In the genomic region with DNA sequence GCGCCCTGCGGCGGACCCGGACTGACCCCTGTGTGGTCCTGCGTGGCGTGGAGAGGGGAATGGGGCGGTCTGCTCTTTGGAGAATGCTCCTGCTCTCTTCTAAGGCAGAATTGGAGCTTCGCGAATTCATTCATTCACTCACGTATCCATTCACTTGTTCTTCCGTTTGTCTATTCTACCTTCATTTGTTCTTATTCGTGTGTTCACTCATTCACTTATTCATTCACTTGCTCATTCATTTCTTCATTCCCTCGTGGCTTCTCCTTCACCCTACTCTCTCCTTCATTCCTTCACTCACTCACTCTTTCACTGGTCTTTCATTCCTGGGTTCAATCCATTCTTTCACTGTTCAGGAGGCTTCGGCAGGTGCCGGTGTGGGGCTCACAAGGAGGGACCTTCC, we compare ENCODE assay signal across 1 cellular context.
TF ChIP-seq lines count a peak whose summit lies in the region.

No MANE protein-coding gene starts in this region.

TF ChIP-seq in HEK293, 187 proteins besides CTCF, POLR2A, EP300 and RAD21 (continued from another document):
- TF ChIP-seq, protein P1, sequence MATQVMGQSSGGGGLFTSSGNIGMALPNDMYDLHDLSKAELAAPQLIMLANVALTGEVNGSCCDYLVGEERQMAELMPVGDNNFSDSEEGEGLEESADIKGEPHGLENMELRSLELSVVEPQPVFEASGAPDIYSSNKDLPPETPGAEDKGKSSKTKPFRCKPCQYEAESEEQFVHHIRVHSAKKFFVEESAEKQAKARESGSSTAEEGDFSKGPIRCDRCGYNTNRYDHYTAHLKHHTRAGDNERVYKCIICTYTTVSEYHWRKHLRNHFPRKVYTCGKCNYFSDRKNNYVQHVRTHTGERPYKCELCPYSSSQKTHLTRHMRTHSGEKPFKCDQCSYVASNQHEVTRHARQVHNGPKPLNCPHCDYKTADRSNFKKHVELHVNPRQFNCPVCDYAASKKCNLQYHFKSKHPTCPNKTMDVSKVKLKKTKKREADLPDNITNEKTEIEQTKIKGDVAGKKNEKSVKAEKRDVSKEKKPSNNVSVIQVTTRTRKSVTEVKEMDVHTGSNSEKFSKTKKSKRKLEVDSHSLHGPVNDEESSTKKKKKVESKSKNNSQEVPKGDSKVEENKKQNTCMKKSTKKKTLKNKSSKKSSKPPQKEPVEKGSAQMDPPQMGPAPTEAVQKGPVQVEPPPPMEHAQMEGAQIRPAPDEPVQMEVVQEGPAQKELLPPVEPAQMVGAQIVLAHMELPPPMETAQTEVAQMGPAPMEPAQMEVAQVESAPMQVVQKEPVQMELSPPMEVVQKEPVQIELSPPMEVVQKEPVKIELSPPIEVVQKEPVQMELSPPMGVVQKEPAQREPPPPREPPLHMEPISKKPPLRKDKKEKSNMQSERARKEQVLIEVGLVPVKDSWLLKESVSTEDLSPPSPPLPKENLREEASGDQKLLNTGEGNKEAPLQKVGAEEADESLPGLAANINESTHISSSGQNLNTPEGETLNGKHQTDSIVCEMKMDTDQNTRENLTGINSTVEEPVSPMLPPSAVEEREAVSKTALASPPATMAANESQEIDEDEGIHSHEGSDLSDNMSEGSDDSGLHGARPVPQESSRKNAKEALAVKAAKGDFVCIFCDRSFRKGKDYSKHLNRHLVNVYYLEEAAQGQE (tag by site-specific recombination; IDR thresholded peaks at IDR 0.05), result no peak
- no peak for TF ChIP-seq ZNF670 (tag by site-specific recombination; IDR thresholded peaks at IDR 0.05; ENCODE audit: low read depth)
- TF ChIP-seq WT1 (tag by site-specific recombination; IDR thresholded peaks at IDR 0.05), result no peak
- no peak for TF ChIP-seq ZNF335 (tag by site-specific recombination; conservative IDR thresholded peaks at IDR 0.05)
- TF ChIP-seq, protein P2, sequence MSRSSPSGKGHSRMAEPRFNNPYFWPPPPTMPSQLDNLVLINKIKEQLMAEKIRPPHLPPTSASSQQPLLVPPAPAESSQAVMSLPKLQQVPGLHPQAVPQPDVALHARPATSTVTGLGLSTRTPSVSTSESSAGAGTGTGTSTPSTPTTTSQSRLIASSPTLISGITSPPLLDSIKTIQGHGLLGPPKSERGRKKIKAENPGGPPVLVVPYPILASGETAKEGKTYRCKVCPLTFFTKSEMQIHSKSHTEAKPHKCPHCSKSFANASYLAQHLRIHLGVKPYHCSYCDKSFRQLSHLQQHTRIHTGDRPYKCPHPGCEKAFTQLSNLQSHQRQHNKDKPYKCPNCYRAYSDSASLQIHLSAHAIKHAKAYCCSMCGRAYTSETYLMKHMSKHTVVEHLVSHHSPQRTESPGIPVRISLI (tag by site-specific recombination; IDR thresholded peaks at IDR 0.05), result no peak
- TF ChIP-seq ZNF248 (tag by site-specific recombination; IDR thresholded peaks at IDR 0.05), result no peak
